In genomic region chr16:26697826-26698225, GRCh38 we compare ENCODE assay signal across 26 cellular contexts.
"Had no signal": no experiment of that assay in that cellular context is flagged by ENCODE, and none has a peak within 500 bp of the region (broad histone marks: within the 10 kb centered on the region; RNA-seq: fewer than 3 reads in every experiment).

No MANE protein-coding gene starts in this region.

- H3K9me3 ChIP-seq: ascending aorta, gastroesophageal sphincter, right atrium auricular region, uterus had no signal

- H2AFZ ChIP-seq: hepatocyte, neural progenitor cell had no signal

- H3K4me1 ChIP-seq: ascending aorta, gastroesophageal sphincter, neural progenitor cell, right atrium auricular region, uterus had no signal

- H3K4me3 ChIP-seq: ascending aorta, coronary artery, dorsolateral prefrontal cortex, gastroesophageal sphincter, hepatocyte, neural progenitor cell, right atrium auricular region, smooth muscle cell, uterus had no signal

- H3K27ac ChIP-seq: ascending aorta, coronary artery, dorsolateral prefrontal cortex, gastroesophageal sphincter, hepatocyte, neural progenitor cell, right atrium auricular region, uterus had no signal

- DNase-seq: activated CD4-positive, alpha-beta memory T cell treated with anti-CD3 and anti-CD28 coated beads for 36 hours; activated CD4-positive, alpha-beta T cell treated with anti-CD3 and anti-CD28 coated beads, Interleukin-2, amount 10 ng/mL, durations not matched to agents 24 days and 14 days; activated CD4-positive, CD25-positive, alpha-beta regulatory T cell treated with anti-CD3 and anti-CD28 coated beads, Interleukin-2, amount 50 U/mL, for 72 hours; activated CD8-positive, alpha-beta memory T cell treated with anti-CD3 and anti-CD28 coated beads, Interleukin-2, amount 50 U/mL, for 4 hours; activated gamma-delta T cell; activated naive CD4-positive, alpha-beta T cell treated with anti-CD3 and anti-CD28 coated beads, Interleukin-2, amount 10 ng/mL, durations not matched to agents 7 days and 5 days; activated naive CD8-positive, alpha-beta T cell treated with anti-CD3 and anti-CD28 coated beads, Interleukin-2, amount 10 ng/mL, durations not matched to agents 7 days and 5 days; activated T-cell treated with anti-CD3 and anti-CD28 coated beads, Interleukin-2, amount 50 U/mL, for 1 hour; dorsolateral prefrontal cortex; effector memory CD4-positive, alpha-beta T cell; left colon; naive thymus-derived CD8-positive, alpha-beta T cell; stimulated activated CD4-positive, alpha-beta T cell treated with anti-CD3 and anti-CD28 coated beads, Interleukin-1b, Interleukin-23, amount 100 ng/mL, for 48 hours; stimulated activated CD4-positive, alpha-beta T cell treated with anti-CD3 and anti-CD28 coated beads, Interleukin-4, amount 100 ng/mL, for 4 hours; stimulated activated CD8-positive, alpha-beta memory T cell treated with anti-CD3 and anti-CD28 coated beads, Interleukin-4, amount 100 ng/mL, for 48 hours; stimulated activated naive CD8-positive, alpha-beta T cell treated with anti-CD3 and anti-CD28 coated beads, Interleukin-15, amount 100 ng/mL, for 72 hours; T-helper 9 cell; uterus had no signal

- H3K79me2 ChIP-seq: hepatocyte had no signal

- H3K36me3 ChIP-seq: ascending aorta, gastroesophageal sphincter, neural progenitor cell, right atrium auricular region, uterus had no signal

- ATAC-seq: gastroesophageal sphincter; left colon; naive thymus-derived CD8-positive, alpha-beta T cell; stimulated activated memory B cell treated with anti-CD40 and anti-IgM and Interleukin-4, amounts not matched to agents 10 μg/mL and 1 μg/mL and 100 μg/mL, for 72 hours; stimulated activated naive CD8-positive, alpha-beta T cell treated with anti-CD3 and anti-CD28 coated beads, Interleukin-15, amount 100 ng/mL, for 72 hours had no signal

- H3K9ac ChIP-seq: neural progenitor cell had no signal

- H3K4me2 ChIP-seq: hepatocyte, neural progenitor cell, smooth muscle cell had no signal

- H3K27me3 ChIP-seq: ascending aorta, dorsolateral prefrontal cortex, gastroesophageal sphincter, hepatocyte, neural progenitor cell, right atrium auricular region, uterus had no signal
